In genomic region chr5:159359871-159360270, GRCh38 we compare ENCODE assay signal across 18 cellular contexts. TPM values are rescaled to one million over a fixed set of nuclear protein-coding genes. Genes with fewer than 3 reads are reported as not detected.
"Had no signal": no experiment of that assay in that cellular context is flagged by ENCODE, and none has a peak within 500 bp of the region (broad histone marks: within the 10 kb centered on the region; RNA-seq: fewer than 3 reads in every experiment).

No MANE protein-coding gene starts in this region.

RNA-seq across cellular contexts. Expression of gene IL12B, which starts 29.6 kb away (rescaled TPM):
- total RNA-seq: kidney; left colon; left lung; liver; lower lobe of right lung; mammary epithelial cell; mucosa of gallbladder; naive thymus-derived CD8-positive, alpha-beta T cell; neural crest cell; occipital lobe; osteocyte; posterior vena cava; psoas muscle; sigmoid colon; subcutaneous adipose tissue; suprapubic skin; thoracic aorta; upper lobe of right lung had no signal
